In genomic region chr19:6354098-6354674, GRCh38 we compare ENCODE assay signal across 14 cellular contexts. TPM values are rescaled to one million over a fixed set of nuclear protein-coding genes. Genes with fewer than 3 reads are reported as not detected.
A peak's percentile ranks its signal among the peaks of the same experiment; 100 is the strongest.
DNase-seq lines count a peak whose midpoint lies in the region; ATAC-seq and TF ChIP-seq lines count a peak whose summit lies in the region.
"Had no signal": no experiment of that assay in that cellular context is flagged by ENCODE, and none has a peak within 500 bp of the region (broad histone marks: within the 10 kb centered on the region; RNA-seq: fewer than 3 reads in every experiment).

No MANE protein-coding gene starts in this region.

- no peak for DNase-seq in left ventricle myocardium inferior
- no peak for DNase-seq in left ventricle myocardium superior
- peak; percentile 36 for DNase-seq in PC-3
- DNase-seq in fibroblast of lung (ENCODE audit: low read depth in 2 of 2) = peak in 1 of 2 donors; percentile 22
- no peak for DNase-seq in vagina (ENCODE audit: extremely low spot score in 2 of 2)
- no peak for DNase-seq in SK-N-DZ (ENCODE audit: low spot score)
- DNase-seq in activated CD4-positive, alpha-beta T cell treated with anti-CD3 and anti-CD28 coated beads for 48 hours = no peak
- DNase-seq: activated CD4-positive, alpha-beta T cell treated with anti-CD3 and anti-CD28 coated beads, Interleukin-2, amount 50 U/mL, for 1 hour; activated naive CD8-positive, alpha-beta T cell treated with anti-CD3 and anti-CD28 coated beads, Interleukin-2, amount 10 ng/mL, durations not matched to agents 7 days and 5 days; CD4-positive, CD25-positive, alpha-beta regulatory T cell; stomach had no signal

- H3K79me2 ChIP-seq in PC-3 (ENCODE audit: low read length) (no peaks in the 10 kb centered on the region), fibroblast of lung (ENCODE audit: control insufficient read depth, insufficient read depth, low read length) (no peaks in the 10 kb centered on the region)

- no peaks in the 10 kb centered on the region for H3K9me2 ChIP-seq in PC-3 (replicated peaks; ENCODE audit: low read length)

- no peak for TF ChIP-seq POLR2A in vagina (IDR thresholded peaks at IDR 0.05)

- H2AFZ ChIP-seq in PC-3 (ENCODE audit: low read length) (no peak overlapping the region), fibroblast of lung (ENCODE audit: low read length) (no peak overlapping the region)

- H3K27ac ChIP-seq in left ventricle myocardium inferior (replicated peaks) (no peak overlapping the region), PC-3 (ENCODE audit: low read length) (no peak overlapping the region), fibroblast of lung (ENCODE audit: insufficient read depth, low read length) (no peak overlapping the region), vagina (no peak overlapping the region)
- H3K27ac ChIP-seq: gastroesophageal sphincter, stomach had no signal

- no peaks in the 10 kb centered on the region for H4K20me1 ChIP-seq in PC-3 (ENCODE audit: low read length)
- no peaks in the 10 kb centered on the region for H4K20me1 ChIP-seq in fibroblast of lung (ENCODE audit: control insufficient read depth, extremely low read depth, insufficient read depth, low read length)

- H3K27me3 ChIP-seq in left ventricle myocardium inferior (ENCODE audit: low read depth) = no peaks in the 10 kb centered on the region
- H3K27me3 ChIP-seq in PC-3 (ENCODE audit: low read length) = no peaks in the 10 kb centered on the region
- H3K27me3 ChIP-seq in fibroblast of lung (ENCODE audit: control insufficient read depth, insufficient read depth, low read length) = no peaks in the 10 kb centered on the region
- H3K27me3 ChIP-seq in vagina = no peaks in the 10 kb centered on the region
- H3K27me3 ChIP-seq: gastroesophageal sphincter, stomach had no signal

- no TSS peak for BruUV-seq in PC-3 (replicated peaks; lab: Mats Ljungman, UMichigan)

- CTCF ChIA-PET in PC-3 (lab: Charles Lee) = interaction anchor here (0.5 to 1.1 kb wide), 8 partner anchors 29 to 436 kb away, joined by 3 to 7 read pairs (median 4); no protein-coding TSS in a partner anchor

- POLR2A ChIA-PET in PC-3 (lab: Charles Lee; ENCODE audit: unreplicated experiment) = no interaction called here

- H3K9me3 ChIP-seq in left ventricle myocardium inferior (replicated peaks) (peaks cover 4% of the 10 kb centered on the region), PC-3 (ENCODE audit: low read length) (no peaks in the 10 kb centered on the region), fibroblast of lung (ENCODE audit: control insufficient read depth, insufficient read depth, low read depth, low read length) (no peaks in the 10 kb centered on the region), vagina (no peaks in the 10 kb centered on the region)
- H3K9me3 ChIP-seq: gastroesophageal sphincter had no signal

- TF ChIP-seq CTCF in left ventricle myocardium inferior (IDR thresholded peaks at IDR 0.05; ENCODE audit: borderline replicate concordance) (peak; percentile 45), PC-3 (conservative IDR thresholded peaks at IDR 0.05; ENCODE audit: low read depth, low read length) (peak; percentile 61), fibroblast of lung (conservative IDR thresholded peaks at IDR 0.05 in 1 of 2, IDR thresholded peaks at IDR 0.05 in 1 of 2; ENCODE audit: low read depth in 1 of 2, low read length in 2 of 2) (peak; percentile 46 to 60), vagina (IDR thresholded peaks at IDR 0.05) (peak in 2 of 3 experiments; percentile 20 to 24)

- H3K4me2 ChIP-seq in PC-3 (ENCODE audit: low read length) (no peak overlapping the region), fibroblast of lung (ENCODE audit: extremely low read depth, insufficient read depth, low read length) (no peak overlapping the region)

- no peaks in the 10 kb centered on the region for H3K36me3 ChIP-seq in left ventricle myocardium inferior
- no peaks in the 10 kb centered on the region for H3K36me3 ChIP-seq in PC-3 (ENCODE audit: low read depth, low read length)
- no peaks in the 10 kb centered on the region for H3K36me3 ChIP-seq in fibroblast of lung (ENCODE audit: control insufficient read depth, insufficient read depth, low read length)
- H3K36me3 ChIP-seq in vagina = no peaks in the 10 kb centered on the region
- H3K36me3 ChIP-seq: gastroesophageal sphincter, stomach had no signal

- ATAC-seq in left ventricle myocardium superior = no peak
- ATAC-seq in PC-3 = no peak
- no peak for ATAC-seq in HG03025 (IDR thresholded peaks at IDR 0.05; ENCODE audit: low FRiP score, unreplicated experiment)
- ATAC-seq: gastroesophageal sphincter had no signal

- H3F3A ChIP-seq in PC-3 (ENCODE audit: low read length, unreplicated experiment) = no peaks in the 10 kb centered on the region

- H3K4me3 ChIP-seq in left ventricle myocardium inferior = no peak overlapping the region
- H3K4me3 ChIP-seq in PC-3 (ENCODE audit: low read length) = no peak overlapping the region
- no peak overlapping the region for H3K4me3 ChIP-seq in fibroblast of lung (replicated peaks in 1 of 4; ENCODE audit: control extremely low read depth in 1 of 4, insufficient read depth in 1 of 4, low read depth in 3 of 4, low read length in 4 of 4)
- no peak overlapping the region for H3K4me3 ChIP-seq in vagina
- H3K4me3 ChIP-seq: gastroesophageal sphincter, stomach had no signal

- H3K4me1 ChIP-seq in left ventricle myocardium inferior (no peaks in the 10 kb centered on the region), PC-3 (ENCODE audit: insufficient read depth, low read length) (peaks cover 11% of the 10 kb centered on the region; the same call in 1 of the 2 replicates), fibroblast of lung (ENCODE audit: control insufficient read depth, extremely low read depth, insufficient read depth, low read length) (no peaks in the 10 kb centered on the region), vagina (no peaks in the 10 kb centered on the region)
- H3K4me1 ChIP-seq: gastroesophageal sphincter had no signal

- H3K9ac ChIP-seq in PC-3 (ENCODE audit: low read length) = no peak overlapping the region
- no peak overlapping the region for H3K9ac ChIP-seq in fibroblast of lung (ENCODE audit: insufficient read depth, low read length)

- intact Hi-C loops in left ventricle myocardium inferior (cut with micrococcal nuclease) = no loop called here
- intact Hi-C loops in left ventricle myocardium superior (cut with micrococcal nuclease) = no loop called here
- intact Hi-C loops in PC-3 (cut with micrococcal nuclease) = loop anchor here (1.0 to 2.0 kb wide), 4 partner anchors 135 to 305 kb away; no protein-coding TSS in a partner anchor
- intact Hi-C loops in vagina (cut with DNase I) = no loop called here

RNA-seq across cellular contexts. Expression of gene CLPP, which starts 7.1 kb away (rescaled TPM):
- total RNA-seq in left ventricle myocardium inferior (72.3 TPM), left ventricle myocardium superior (66.0 TPM), PC-3 (2014; rRNA removed) (215 and 259 TPM in 2 replicates), fibroblast of lung (39.8 and 54.7 TPM in 2 replicates), vagina (85.9 TPM)
- polyA plus RNA-seq in fibroblast of lung = 34.0 and 37.8 TPM in 2 replicates
- 65.4 and 94.6 TPM in 2 replicates for polyA plus RNA-seq in fibroblast of lung (2012)
- polyA minus RNA-seq in fibroblast of lung (ENCODE audit: low replicate concordance) = 53.9 and 78.1 TPM in 2 replicates
- polyA plus RNA-seq in SK-N-DZ (2014; cell fraction: cytosol; rRNA removed) = 81.8 and 99.2 TPM in 2 replicates
- 49.2 and 55.2 TPM in 2 replicates for polyA plus RNA-seq in SK-N-DZ (2014; cell fraction: nucleus; rRNA removed)

RNA-seq across cellular contexts. Expression of gene ALKBH7, which starts 18.4 kb away (rescaled TPM):
- 142 TPM for total RNA-seq in left ventricle myocardium inferior
- 139 TPM for total RNA-seq in left ventricle myocardium superior
- 68.4 and 81.1 TPM in 2 replicates for total RNA-seq in PC-3 (2014; rRNA removed)
- 26.5 and 28.9 TPM in 2 replicates for total RNA-seq in fibroblast of lung
- polyA plus RNA-seq in fibroblast of lung = 6.3 and 9.5 TPM in 2 replicates
- polyA plus RNA-seq in fibroblast of lung (2012) = 35.2 and 37.5 TPM in 2 replicates
- 11.5 and 15.5 TPM in 2 replicates for polyA minus RNA-seq in fibroblast of lung (ENCODE audit: low replicate concordance)
- 77.1 TPM for total RNA-seq in vagina
- 40.8 and 48.0 TPM in 2 replicates for polyA plus RNA-seq in SK-N-DZ (2014; cell fraction: cytosol; rRNA removed)
- 36.4 and 49.5 TPM in 2 replicates for polyA plus RNA-seq in SK-N-DZ (2014; cell fraction: nucleus; rRNA removed)

RNA-seq across cellular contexts. Expression of gene ACER1, which starts 20.8 kb away (rescaled TPM):
- not detected for total RNA-seq in left ventricle myocardium inferior
- not detected for total RNA-seq in left ventricle myocardium superior
- total RNA-seq in PC-3 (2014; rRNA removed) = not detected in 2 replicates
- not detected in 2 replicates for total RNA-seq in fibroblast of lung
- polyA plus RNA-seq in fibroblast of lung = not detected in 2 replicates
- not detected in 2 replicates for polyA plus RNA-seq in fibroblast of lung (2012)
- not detected in 2 replicates for polyA minus RNA-seq in fibroblast of lung (ENCODE audit: low replicate concordance)
- total RNA-seq in vagina = not detected
- polyA plus RNA-seq in SK-N-DZ (2014; cell fraction: cytosol; rRNA removed) = not detected in 2 replicates
- polyA plus RNA-seq in SK-N-DZ (2014; cell fraction: nucleus; rRNA removed) = not detected in 2 replicates
- total RNA-seq: gastroesophageal sphincter, H4 had no signal

RNA-seq across cellular contexts. Expression of gene PSPN, which starts 21.5 kb away (rescaled TPM):
- total RNA-seq in left ventricle myocardium inferior = 1.2 TPM
- 1.2 TPM for total RNA-seq in left ventricle myocardium superior
- total RNA-seq in PC-3 (2014; rRNA removed) = 2.4 and 3.1 TPM in 2 replicates
- 0.99 and 1.8 TPM in 2 replicates for total RNA-seq in fibroblast of lung
- polyA plus RNA-seq in fibroblast of lung = 0.25 and 0.36 TPM in 2 replicates
- polyA plus RNA-seq in fibroblast of lung (2012) = 0.72 and 0.74 TPM in 2 replicates
- polyA minus RNA-seq in fibroblast of lung (ENCODE audit: low replicate concordance) = 0.85 and 1.3 TPM in 2 replicates
- 0.25 TPM for total RNA-seq in vagina
- polyA plus RNA-seq in SK-N-DZ (2014; cell fraction: cytosol; rRNA removed) = 1.8 and 1.9 TPM in 2 replicates
- polyA plus RNA-seq in SK-N-DZ (2014; cell fraction: nucleus; rRNA removed) = 0.62 and 2.1 TPM in 2 replicates

RNA-seq across cellular contexts. Expression of gene GTF2F1, which starts 38.8 kb away (rescaled TPM):
- total RNA-seq in left ventricle myocardium inferior = 33.8 TPM
- 30.9 TPM for total RNA-seq in left ventricle myocardium superior
- 89.4 and 114 TPM in 2 replicates for total RNA-seq in PC-3 (2014; rRNA removed)
- 50.4 and 52.1 TPM in 2 replicates for total RNA-seq in fibroblast of lung
- 43.0 and 54.5 TPM in 2 replicates for polyA plus RNA-seq in fibroblast of lung
- 61.7 and 65.1 TPM in 2 replicates for polyA plus RNA-seq in fibroblast of lung (2012)
- 31.7 and 43.2 TPM in 2 replicates for polyA minus RNA-seq in fibroblast of lung (ENCODE audit: low replicate concordance)
- 52.8 TPM for total RNA-seq in vagina
- polyA plus RNA-seq in SK-N-DZ (2014; cell fraction: cytosol; rRNA removed) = 37.3 and 50.5 TPM in 2 replicates
- polyA plus RNA-seq in SK-N-DZ (2014; cell fraction: nucleus; rRNA removed) = 22.3 and 36.5 TPM in 2 replicates
